In the genomic region with DNA sequence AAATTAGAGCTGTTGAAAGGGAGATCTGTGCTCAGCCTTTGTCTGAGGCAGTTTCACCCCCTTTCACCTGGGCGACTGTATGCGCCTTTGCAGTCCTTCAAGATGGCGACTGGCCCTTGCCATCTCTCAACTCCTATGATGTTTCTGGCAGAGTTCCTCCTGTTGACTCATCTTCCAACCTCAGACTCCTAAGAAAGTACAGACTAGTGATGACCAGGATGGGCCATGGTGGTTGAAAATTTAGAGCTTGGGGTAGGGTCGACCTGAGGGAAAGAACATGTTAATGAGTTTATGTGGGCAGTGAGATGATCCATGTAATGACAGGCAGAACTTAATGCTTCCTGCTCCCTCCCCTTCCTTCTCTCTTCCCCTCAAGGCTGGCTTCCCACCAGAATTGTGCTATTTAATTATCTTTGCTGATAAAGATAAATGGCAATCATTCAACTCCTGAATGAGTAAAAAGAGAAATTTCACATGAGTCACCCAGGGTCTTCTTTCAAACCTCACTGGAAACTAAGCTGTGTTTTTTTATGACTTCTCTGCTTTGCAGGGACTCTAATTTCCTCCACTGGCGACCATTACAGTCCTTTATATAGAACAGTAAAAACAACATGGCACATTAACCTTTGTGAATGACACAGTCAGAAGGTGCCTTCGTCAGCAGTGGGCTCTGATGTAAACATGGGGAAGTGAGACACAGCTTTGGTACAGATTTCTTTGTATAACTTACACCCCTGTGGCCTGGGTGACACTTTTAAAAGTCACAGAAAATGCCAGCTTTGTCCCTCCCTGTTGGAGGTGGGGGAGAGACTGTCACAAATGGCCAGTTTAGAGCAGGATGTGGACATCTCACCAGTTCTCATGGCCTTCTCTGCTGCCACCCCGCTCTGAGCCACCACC, we compare ENCODE assay signal across 16 cellular contexts.
DNase-seq lines count a peak whose midpoint lies in the region; ATAC-seq and TF ChIP-seq lines count a peak whose summit lies in the region.
"Had no signal": no experiment of that assay in that cellular context is flagged by ENCODE, and none has a peak within 500 bp of the region (broad histone marks: within the 10 kb centered on the region; RNA-seq: fewer than 3 reads in every experiment).

No MANE protein-coding gene starts in this region.

- DNase-seq in COLO829 (ENCODE audit: low spot score) (peak; percentile 93), Karpas-422 (peak; percentile 28), brain microvascular endothelial cell (peak; percentile 28)
- DNase-seq in stimulated activated CD4-positive, alpha-beta T cell treated with anti-CD3 and anti-CD28 coated beads, Interleukin-4, amount 100 ng/mL, for 24 hours = no peak
- DNase-seq: CD8-positive, alpha-beta T cell; DND-41; NCI-H1105 treated with DMSO at 0.1 percent for 48 hours; NCI-H187; NCI-H446; NCI-H82; RPMI8226; SJCRH30 had no signal

- H2AFZ ChIP-seq in Karpas-422 (ENCODE audit: low read length) (no peak overlapping the region), parathyroid adenoma (peak overlapping the region; percentile 51)

- TF ChIP-seq CTCF in brain microvascular endothelial cell (IDR thresholded peaks at IDR 0.05; ENCODE audit: low read depth, low read length, missing control alignments) (no peak), parathyroid adenoma (IDR thresholded peaks at IDR 0.05) (no peak)

- in situ Hi-C loops in brain microvascular endothelial cell (cut with HindIII; ENCODE audit: low pct_ligation_motif_present, low sequenced_read_pairs) = no loop called here

- H3K27ac ChIP-seq in Karpas-422 (ENCODE audit: low read length) = no peak overlapping the region
- H3K27ac ChIP-seq in brain microvascular endothelial cell = peak overlapping the region; percentile 28
- H3K27ac ChIP-seq in parathyroid adenoma = peak overlapping the region; percentile 61
- H3K27ac ChIP-seq: SJCRH30 had no signal

- H3K4me2 ChIP-seq in Karpas-422 (ENCODE audit: low read depth, low read length, poor library complexity, severe bottlenecking) (no peak overlapping the region), parathyroid adenoma (ENCODE audit: low read length) (no peak overlapping the region)

- H3K27me3 ChIP-seq in Karpas-422 (ENCODE audit: low read length) (no peaks in the 10 kb centered on the region), brain microvascular endothelial cell (replicated peaks) (no peaks in the 10 kb centered on the region), parathyroid adenoma (ENCODE audit: control insufficient read depth, insufficient read depth, low read length) (no peaks in the 10 kb centered on the region)
- H3K27me3 ChIP-seq: SJCRH30 had no signal

- no peak overlapping the region for H3K9ac ChIP-seq in Karpas-422 (ENCODE audit: low read length)
- H3K9ac ChIP-seq in parathyroid adenoma = no peak overlapping the region

- no peaks in the 10 kb centered on the region for H3K79me2 ChIP-seq in Karpas-422 (ENCODE audit: low read length)
- H3K79me2 ChIP-seq in parathyroid adenoma = no peaks in the 10 kb centered on the region

- ATAC-seq in HG03045 (IDR thresholded peaks at IDR 0.05; ENCODE audit: unreplicated experiment) = no peak
- ATAC-seq in HG02571 (IDR thresholded peaks at IDR 0.05; ENCODE audit: unreplicated experiment) = no peak
- ATAC-seq: CD8-positive, alpha-beta T cell; HepG2 had no signal

- H3K9me2 ChIP-seq in Karpas-422 (replicated peaks; ENCODE audit: insufficient read depth, low read length) = no peaks in the 10 kb centered on the region

- no peaks in the 10 kb centered on the region for H3K9me3 ChIP-seq in Karpas-422 (ENCODE audit: low read length)
- no peaks in the 10 kb centered on the region for H3K9me3 ChIP-seq in parathyroid adenoma (ENCODE audit: control insufficient read depth, low read length)
- H3K9me3 ChIP-seq: SJCRH30 had no signal

- no peaks in the 10 kb centered on the region for H4K20me1 ChIP-seq in Karpas-422 (ENCODE audit: insufficient read depth, low read depth, low read length)

- no peaks in the 10 kb centered on the region for H3K36me3 ChIP-seq in Karpas-422 (ENCODE audit: insufficient read depth, low read length)
- H3K36me3 ChIP-seq in brain microvascular endothelial cell (replicated peaks) = no peaks in the 10 kb centered on the region
- no peaks in the 10 kb centered on the region for H3K36me3 ChIP-seq in parathyroid adenoma (ENCODE audit: control insufficient read depth, insufficient read depth, low read length)
- H3K36me3 ChIP-seq: SJCRH30 had no signal

- H3K4me3 ChIP-seq in Karpas-422 (ENCODE audit: low read length) (no peak overlapping the region), brain microvascular endothelial cell (ENCODE audit: low read depth, low read length) (no peak overlapping the region), parathyroid adenoma (ENCODE audit: low read depth, low read length) (no peak overlapping the region)
- H3K4me3 ChIP-seq: SJCRH30 had no signal

- H3K4me1 ChIP-seq in Karpas-422 (ENCODE audit: low read length) = no peaks in the 10 kb centered on the region
- H3K4me1 ChIP-seq in parathyroid adenoma = peaks cover 29% of the 10 kb centered on the region
- H3K4me1 ChIP-seq: SJCRH30 had no signal
